8 cellular contexts compared by ENCODE assay signal in genomic region chr3:36904641-36905040, GRCh38. TPM values are rescaled to one million over a fixed set of nuclear protein-coding genes. Genes with fewer than 3 reads are reported as not detected.
DNase-seq lines count a peak whose midpoint lies in the region; ATAC-seq and TF ChIP-seq lines count a peak whose summit lies in the region.

No MANE protein-coding gene starts in this region.

- no peak overlapping the region for H3K4me3 ChIP-seq in breast epithelium

- CTCF ChIA-PET in MCF 10A (lab: Yijun Ruan, JAX) = interaction anchor here (0.5 to 8.1 kb wide), 15 partner anchors 10 to 1993 kb away, joined by 3 to 126 read pairs (median 3); partner anchors contain the start of gene EPM2AIP1

- H3K27me3 ChIP-seq in breast epithelium = no peaks in the 10 kb centered on the region

- H3K36me3 Mint-ChIP-seq in MCF 10A (ENCODE audit: insufficient read depth, unreplicated experiment) = peaks cover 5% of the 10 kb centered on the region

- no peaks in the 10 kb centered on the region for H3K36me3 ChIP-seq in breast epithelium

- BruUV-seq in MCF 10A (replicated peaks; lab: Mats Ljungman, UMichigan) = no TSS peak

- peaks cover 21% of the 10 kb centered on the region for H3K4me1 Mint-ChIP-seq in MCF 10A (ENCODE audit: insufficient read depth, unreplicated experiment)

- H3K4me1 ChIP-seq in breast epithelium = no peaks in the 10 kb centered on the region

- no peaks in the 10 kb centered on the region for H3K27me3 Mint-ChIP-seq in MCF 10A (ENCODE audit: insufficient read depth, unreplicated experiment)

- no peak for TF ChIP-seq POLR2A in breast epithelium (IDR thresholded peaks at IDR 0.05)

- TF ChIP-seq CTCF in MCF 10A (IDR thresholded peaks at IDR 0.05; ENCODE audit: unreplicated experiment) (peak; percentile 55), breast epithelium (IDR thresholded peaks at IDR 0.05) (no peak)

- intact Hi-C loops in MCF 10A (cut with micrococcal nuclease) = loop anchor here (1.0 kb wide), 1 partner anchor 54 kb away; no protein-coding TSS in a partner anchor
- intact Hi-C loops in breast epithelium (cut with DNase I; ENCODE audit: low total_unique reads) = no loop called here
- intact Hi-C loops in left ventricle myocardium superior (cut with micrococcal nuclease) = no loop called here

- no peak overlapping the region for H3K27ac Mint-ChIP-seq in MCF 10A (ENCODE audit: low read depth, unreplicated experiment)

- POLR2A ChIA-PET in MCF 10A (lab: Yijun Ruan, JAX) = interaction anchor here (0.6 to 6.1 kb wide), 3 partner anchors 29 to 88 kb away, joined by 3 to 43 read pairs (median 4); partner anchors contain the start of genes EPM2AIP1 and MLH1

- H3K4me3 Mint-ChIP-seq in MCF 10A (ENCODE audit: unreplicated experiment) = no peak overlapping the region

- no peak overlapping the region for H3K27ac ChIP-seq in breast epithelium

- DNase-seq in MCF 10A (ENCODE audit: unreplicated experiment) (peak; percentile 24), breast epithelium (ENCODE audit: low spot score in 2 of 2) (no peak), SKM-1 treated with dmso at 0.1 percent for 144 hours (lab: John Stamatoyannopoulos, UW; ENCODE audit: unreplicated experiment) (peak; percentile 42), left ventricle myocardium superior (no peak), COLO829 (ENCODE audit: low spot score) (no peak), GDM1 (lab: John Stamatoyannopoulos, UW) (no peak)

- no peaks in the 10 kb centered on the region for H3K9me3 ChIP-seq in breast epithelium

- ATAC-seq in left ventricle myocardium superior (peak; percentile 80), GM21360 (IDR thresholded peaks at IDR 0.05; ENCODE audit: unreplicated experiment) (no peak), HG03439 (IDR thresholded peaks at IDR 0.05; ENCODE audit: unreplicated experiment) (no peak)

- H3K9me3 Mint-ChIP-seq in MCF 10A (ENCODE audit: unreplicated experiment) = no peaks in the 10 kb centered on the region

RNA-seq across cellular contexts. Expression of gene TRANK1, which starts 40.2 kb away (rescaled TPM):
- total RNA-seq in MCF 10A (2022) = 4.7 and 4.9 TPM in 2 replicates
- 10 to 100 TPM; 13.6 to 16.6 (median 13.8) TPM for total RNA-seq in breast epithelium
- 6.6 TPM for total RNA-seq in left ventricle myocardium superior

Comparison
In these comparisons a context has a peak if more than half of its experiments do, and no peak if none do; other contexts are left out.
1. DNase-seq: peak in MCF 10A (single experiment) and SKM-1 treated with dmso at 0.1 percent for 144 hours (single experiment); none in breast epithelium (0 of 2), left ventricle myocardium superior (single experiment), COLO829 (single experiment) and GDM1 (single experiment).